ENCODE assay signal across 16 cellular contexts in genomic region chr14:50013198-50013918, GRCh38.
DNase-seq lines count a peak whose midpoint lies in the region; ATAC-seq and TF ChIP-seq lines count a peak whose summit lies in the region.
"Had no signal": no experiment of that assay in that cellular context is flagged by ENCODE, and none has a peak within 500 bp of the region (broad histone marks: within the 10 kb centered on the region; RNA-seq: fewer than 3 reads in every experiment).

No MANE protein-coding gene starts in this region.

- H3K27me3 ChIP-seq in Caco-2 (replicated peaks; ENCODE audit: control insufficient read depth, insufficient read depth, low read length) (no peaks in the 10 kb centered on the region), IMR-90 (ENCODE audit: control insufficient read depth, insufficient read depth, low read length) (no peaks in the 10 kb centered on the region)
- H3K27me3 ChIP-seq: adrenal gland, Peyer's patch had no signal

- no peak for TF ChIP-seq POLR2A in IMR-90 (IDR thresholded peaks at IDR 0.05; ENCODE audit: low read depth, low read length)

- H4K8ac ChIP-seq in IMR-90 (ENCODE audit: low read depth in 2 of 2, low read length in 2 of 2): no peak overlapping the region

- H3K4me3 Mint-ChIP-seq in Caco-2 (ENCODE audit: unreplicated experiment): no peak overlapping the region
- H3K4me3 Mint-ChIP-seq in MCF 10A (ENCODE audit: unreplicated experiment): no peak overlapping the region

- dilution Hi-C loops in IMR-90 (cut with HindIII; ENCODE audit: low sequenced_read_pairs, unreplicated experiment): no loop called here

- peak overlapping the region; percentile 72 for H3K27ac Mint-ChIP-seq in Caco-2 (ENCODE audit: unreplicated experiment)
- H3K27ac Mint-ChIP-seq in MCF 10A (ENCODE audit: low read depth, unreplicated experiment): peak overlapping the region; percentile 73

- H3K23ac ChIP-seq in IMR-90 (ENCODE audit: low read depth, low read length): no peak overlapping the region

- no peak overlapping the region; the same call in 2 of the 3 replicates for H2BK15ac ChIP-seq in IMR-90 (ENCODE audit: low read depth, low read length)

- H3K4ac ChIP-seq in IMR-90 (ENCODE audit: low read depth, low read length): peak overlapping the region; percentile 29; the same call in 1 of the 2 replicates

- no peak overlapping the region for H2AFZ ChIP-seq in IMR-90 (replicated peaks; ENCODE audit: low read length, poor library complexity)

- no peak overlapping the region for H3K14ac ChIP-seq in IMR-90 (replicated peaks; ENCODE audit: low read depth, low read length)

- H4K20me1 ChIP-seq in IMR-90 (ENCODE audit: insufficient read depth, low read length): no peaks in the 10 kb centered on the region

- intact Hi-C loops in Caco-2 (cut with micrococcal nuclease; ENCODE audit: unreplicated experiment) (no loop called here), IMR-90 (cut with micrococcal nuclease) (no loop called here), MCF 10A (cut with micrococcal nuclease) (no loop called here)

- H3K9me3 ChIP-seq in Caco-2 (no peaks in the 10 kb centered on the region), IMR-90 (ENCODE audit: control insufficient read depth, insufficient read depth, low read length) (no peaks in the 10 kb centered on the region)
- H3K9me3 ChIP-seq: adrenal gland, Peyer's patch had no signal

- no peak overlapping the region for H4K5ac ChIP-seq in IMR-90 (ENCODE audit: low read depth, low read length)

- DNase-seq in Caco-2: peak; percentile 45 to 71
- DNase-seq in IMR-90: no peak
- DNase-seq in MCF 10A (ENCODE audit: unreplicated experiment): no peak
- DNase-seq in mucosa of gallbladder (ENCODE audit: low spot score): peak; percentile 29
- DNase-seq in NCI-H146 treated with DMSO at 0.1 percent for 48 hours (lab: John Stamatoyannopoulos, UW; ENCODE audit: unreplicated experiment): no peak
- DNase-seq: activated CD4-positive, alpha-beta T cell treated with anti-CD3 and anti-CD28 coated beads, Interleukin-2, amount 50 U/mL, for 48 hours; adrenal gland; AML-193; DMS53; NCI-H446; Peyer's patch; stimulated activated CD4-positive, alpha-beta T cell treated with anti-CD3 and anti-CD28 coated beads, Interleukin-2, amount 100 ng/mL, for 48 hours; stimulated activated naive CD4-positive, alpha-beta T cell had no signal

- ATAC-seq in IMR-90 (ENCODE audit: low read depth) (no peak), GM19324 (IDR thresholded peaks at IDR 0.05; ENCODE audit: low FRiP score, unreplicated experiment) (no peak), HG03139 (IDR thresholded peaks at IDR 0.05; ENCODE audit: unreplicated experiment) (no peak), GM18873 (IDR thresholded peaks at IDR 0.05; ENCODE audit: low FRiP score, unreplicated experiment) (no peak)

- no peak overlapping the region for H2BK20ac ChIP-seq in IMR-90 (ENCODE audit: low read depth, low read length)

- H3K4me1 Mint-ChIP-seq in Caco-2 (ENCODE audit: low read depth, unreplicated experiment) (peaks cover 31% of the 10 kb centered on the region), MCF 10A (ENCODE audit: insufficient read depth, unreplicated experiment) (peaks cover 26% of the 10 kb centered on the region)

- no peak overlapping the region for H3K4me3 ChIP-seq in Caco-2 (ENCODE audit: low read depth, low read length)
- H3K4me3 ChIP-seq in IMR-90 (ENCODE audit: insufficient read depth, low read depth, low read length): no peak overlapping the region
- H3K4me3 ChIP-seq: adrenal gland, Peyer's patch had no signal

- no peak for TF ChIP-seq RAD21 in IMR-90 (IDR thresholded peaks at IDR 0.05; ENCODE audit: low read length)

- H3K79me1 ChIP-seq in IMR-90 (ENCODE audit: low read depth in 1 of 2, low read length in 2 of 2): no peaks in the 10 kb centered on the region

- no peak overlapping the region for H4K91ac ChIP-seq in IMR-90 (ENCODE audit: insufficient read depth, low read depth, low read length)

- POLR2A ChIA-PET in Caco-2 (lab: Charles Lee) (no interaction called here), IMR-90 (lab: Charles Lee; ENCODE audit: unreplicated experiment) (interaction anchor here (0.6 kb wide), 1 partner anchor 144 kb away, joined by 3 read pairs; no protein-coding TSS in a partner anchor), MCF 10A (lab: Yijun Ruan, JAX) (interaction anchor here (0.6 to 4.4 kb wide), 7 partner anchors 11 to 150 kb away, joined by 3 to 19 read pairs (median 4); partner anchors contain the start of gene ARF6)

- WGBS in IMR-90 (ENCODE audit: extremely low coverage in 2 of 2, insufficient read length in 1 of 2), 2 experiments: 94 to 100% methylated on average over 1 to 4 of the region's 7 CpGs

- H3K9me1 ChIP-seq in IMR-90 (ENCODE audit: insufficient read depth, low read length): peaks cover 5% of the 10 kb centered on the region

- TF ChIP-seq CTCF in Caco-2 (IDR thresholded peaks at IDR 0.05; ENCODE audit: insufficient read depth in 1 of 2, low read depth in 1 of 2, low read length in 1 of 2, severe bottlenecking in 1 of 2, unreplicated experiment in 1 of 2) (no peak), IMR-90 (conservative IDR thresholded peaks at IDR 0.05; ENCODE audit: low read depth, low read length) (no peak), MCF 10A (IDR thresholded peaks at IDR 0.05; ENCODE audit: unreplicated experiment) (no peak)

- H3K27me3 Mint-ChIP-seq in Caco-2 (ENCODE audit: insufficient read depth, unreplicated experiment): no peaks in the 10 kb centered on the region
- H3K27me3 Mint-ChIP-seq in MCF 10A (ENCODE audit: insufficient read depth, unreplicated experiment): no peaks in the 10 kb centered on the region

- H3K4me2 ChIP-seq in IMR-90 (ENCODE audit: low read depth, low read length): no peak overlapping the region

- no peak overlapping the region for H3K27ac ChIP-seq in IMR-90 (ENCODE audit: insufficient read depth, low read length)
- H3K27ac ChIP-seq: adrenal gland, Peyer's patch had no signal

- no peak overlapping the region for H2BK5ac ChIP-seq in IMR-90 (ENCODE audit: low read depth, low read length, poor library complexity, severe bottlenecking)

- in situ Hi-C loops in IMR-90 (cut with MboI; ENCODE audit: low sequenced_read_pairs): no loop called here

- no peak overlapping the region for H3K9ac ChIP-seq in IMR-90 (ENCODE audit: low read depth, low read length)

- H3K36me3 Mint-ChIP-seq in Caco-2 (ENCODE audit: insufficient read depth, unreplicated experiment) (peaks cover 4% of the 10 kb centered on the region), MCF 10A (ENCODE audit: insufficient read depth, unreplicated experiment) (no peaks in the 10 kb centered on the region)

- peaks cover 8% of the 10 kb centered on the region for H3K9me3 Mint-ChIP-seq in Caco-2 (ENCODE audit: unreplicated experiment)
- H3K9me3 Mint-ChIP-seq in MCF 10A (ENCODE audit: unreplicated experiment): no peaks in the 10 kb centered on the region

- no peak overlapping the region for H3K18ac ChIP-seq in IMR-90 (ENCODE audit: low read depth, low read length)

- peaks cover 42% of the 10 kb centered on the region for H3K4me1 ChIP-seq in Caco-2
- peaks cover 24% of the 10 kb centered on the region for H3K4me1 ChIP-seq in IMR-90 (ENCODE audit: control insufficient read depth, insufficient read depth, low read length)

- BruUV-seq in Caco-2 (replicated peaks; lab: Mats Ljungman, UMichigan): no TSS peak
- no TSS peak for BruUV-seq in IMR-90 (replicated peaks; lab: Mats Ljungman, UMichigan)
- BruUV-seq in MCF 10A (replicated peaks; lab: Mats Ljungman, UMichigan): no TSS peak

- H2AK9ac ChIP-seq in IMR-90 (replicated peaks; ENCODE audit: low read depth, low read length, poor library complexity): peak overlapping the region; percentile 20

- CTCF ChIA-PET in Caco-2 (lab: Charles Lee): no interaction called here
- CTCF ChIA-PET in IMR-90 (lab: Yijun Ruan, JAX): no interaction called here
- CTCF ChIA-PET in MCF 10A (lab: Yijun Ruan, JAX): interaction anchor here (0.6 to 1.5 kb wide), 3 partner anchors 28 to 164 kb away, joined by 3 to 10 read pairs (median 4); no protein-coding TSS in a partner anchor

- H2BK120ac ChIP-seq in IMR-90 (ENCODE audit: low read depth, low read length): no peak overlapping the region

- H3K36me3 ChIP-seq in Caco-2 (ENCODE audit: control insufficient read depth, insufficient read depth, low read length) (no peaks in the 10 kb centered on the region), IMR-90 (ENCODE audit: control insufficient read depth, insufficient read depth, low read length) (no peaks in the 10 kb centered on the region)
- H3K36me3 ChIP-seq: adrenal gland, Peyer's patch had no signal

- H3K56ac ChIP-seq in IMR-90 (ENCODE audit: extremely low read depth, insufficient read depth, low read length): no peak overlapping the region

- H2AK5ac ChIP-seq in IMR-90 (ENCODE audit: low read depth, low read length): no peak overlapping the region

TF ChIP-seq in IMR-90, 13 proteins besides CTCF, POLR2A, EP300 and RAD21:
- TF ChIP-seq RFX5 (IDR thresholded peaks at IDR 0.05; ENCODE audit: low read depth, low read length): no peak

Comparison
In these comparisons a context has a peak if more than half of its experiments do, and no peak if none do; other contexts are left out.
1. DNase-seq: peak in Caco-2 (2 of 2) and mucosa of gallbladder (single experiment); none in IMR-90 (single experiment), MCF 10A (single experiment) and NCI-H146 treated with DMSO at 0.1 percent for 48 hours (single experiment).